ENCODE assay signal across 8 cellular contexts in the genomic region with DNA sequence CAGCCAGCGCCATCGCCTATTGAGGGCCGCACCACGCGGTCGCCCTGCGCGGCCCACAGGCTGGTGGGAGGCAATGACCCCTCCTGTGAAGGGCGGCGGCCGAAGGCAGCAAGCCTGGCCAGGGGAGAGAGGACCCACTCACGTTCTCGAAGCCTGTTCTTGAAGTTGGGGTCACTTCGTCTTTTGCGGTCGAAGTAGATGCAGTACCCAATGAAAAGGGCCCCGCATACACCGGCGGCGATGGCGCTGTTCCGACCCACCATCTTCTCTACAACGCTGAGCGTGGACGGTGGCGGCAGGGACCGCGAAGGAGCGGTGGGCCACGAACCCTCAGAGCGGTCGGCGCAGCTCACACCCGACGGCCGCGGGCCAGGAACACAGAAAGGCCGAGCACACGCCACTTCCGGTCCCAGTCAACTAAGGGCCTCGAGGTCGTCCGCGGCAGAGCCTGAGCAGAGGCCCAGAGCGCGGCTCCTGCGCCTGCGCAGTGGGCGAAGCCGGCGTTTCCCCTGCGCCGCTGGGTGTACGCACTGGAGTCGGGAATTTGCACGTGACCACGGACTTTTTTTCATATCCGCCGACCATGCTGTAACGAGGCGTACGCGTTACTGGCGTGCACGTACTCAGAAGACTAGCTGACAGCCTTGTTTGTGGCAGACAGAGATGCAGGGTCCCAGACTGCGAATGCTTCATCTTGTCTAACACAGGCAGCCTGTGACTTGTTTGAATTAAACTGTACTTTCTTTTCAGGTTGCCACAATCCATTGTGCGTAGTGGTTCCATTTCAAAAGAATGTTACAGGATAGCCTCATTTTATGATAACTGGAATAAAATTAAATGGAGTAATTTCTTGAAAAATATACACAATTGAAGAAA. TPM values are rescaled to one million over a fixed set of nuclear protein-coding genes. Genes with fewer than 3 reads are reported as not detected.
A peak's percentile ranks its signal among the peaks of the same experiment; 100 is the strongest.
DNase-seq lines count a peak whose midpoint lies in the region; ATAC-seq and TF ChIP-seq lines count a peak whose summit lies in the region.

TOMM20 (minus strand) TSS at position 385 of the 876 bp plus-strand sequence; CDS start at position 263, 122 bp downstream.

- TF ChIP-seq CTCF in DOHH2 (IDR thresholded peaks at IDR 0.05; ENCODE audit: low read depth, low read length, poor library complexity, severe bottlenecking) (no peak), fibroblast of lung (conservative IDR thresholded peaks at IDR 0.05 in 1 of 2, IDR thresholded peaks at IDR 0.05 in 1 of 2; ENCODE audit: low read depth in 1 of 2, low read length in 2 of 2) (no peak)

- H2AFZ ChIP-seq in GM23248 (peak within 1 kb of the TSS; percentile 93), fibroblast of lung (ENCODE audit: low read length) (peak within 1 kb of the TSS; percentile 95)

- H3K9me2 ChIP-seq in DOHH2 (replicated peaks; ENCODE audit: control insufficient read depth, low read length), result no peaks in the 10 kb centered on the region
- no peaks in the 10 kb centered on the region for H3K9me2 ChIP-seq in GM23248 (ENCODE audit: insufficient read depth)

- H3K36me3 ChIP-seq in DOHH2 (ENCODE audit: control insufficient read depth, low read length) (peaks cover 68% of the 10 kb centered on the region), GM23248 (ENCODE audit: low read depth) (no peaks in the 10 kb centered on the region; the same call in 1 of the 2 replicates), fibroblast of lung (ENCODE audit: control insufficient read depth, insufficient read depth, low read length) (peaks cover 8% of the 10 kb centered on the region)

- H3K79me2 ChIP-seq in DOHH2 (ENCODE audit: control insufficient read depth, low read length), result peaks cover 52% of the 10 kb centered on the region
- peaks cover 50% of the 10 kb centered on the region for H3K79me2 ChIP-seq in GM23248 (ENCODE audit: insufficient read depth)
- peaks cover 49% of the 10 kb centered on the region for H3K79me2 ChIP-seq in fibroblast of lung (ENCODE audit: control insufficient read depth, insufficient read depth, low read length)

- H3K9ac ChIP-seq in GM23248 (peak within 1 kb of the TSS; percentile 96), fibroblast of lung (ENCODE audit: insufficient read depth, low read length) (peak within 1 kb of the TSS; percentile 99)

- POLR2A ChIA-PET in naive thymus-derived CD8-positive, alpha-beta T cell (lab: Charles Lee), result interaction anchor here (0.6 to 4.1 kb wide), 10 partner anchors 10 to 650 kb away, joined by 3 to 24 read pairs (median 3); partner anchors contain the start of genes ARID4B, B3GALNT2, GGPS1 and RBM34

- peak within 1 kb of the TSS; percentile 99 for H3K4me3 Mint-ChIP-seq in activated T-helper 1 cell treated with anti-CD3 and anti-CD28 coated beads, Interleukin-12 subunit alpha, Interleukin-12 subunit beta, Interleukin-2, Interleukin-4 antibody, amounts not matched to agents 30 ng/mL and 10 ng/mL and 1 ng/mL, durations not matched to agents 14 hours and 24 hours and 36 hours
- peak within 1 kb of the TSS; percentile 86 to 98 (median 96) for H3K4me3 Mint-ChIP-seq in naive thymus-derived CD8-positive, alpha-beta T cell

- DNase-seq in GM23248, result peak; percentile 98
- DNase-seq in Kasumi-1 (lab: John Stamatoyannopoulos, UW), result peak; percentile 96
- DNase-seq in RPMI7951 (ENCODE audit: low read depth), result peak; percentile 97
- peak; percentile 94 for DNase-seq in activated T-helper 1 cell treated with anti-CD3 and anti-CD28 coated beads, Interleukin-12 subunit alpha, Interleukin-12 subunit beta, Interleukin-2, Interleukin-4 antibody, amounts not matched to agents 30 ng/mL and 10 ng/mL and 1 ng/mL, durations not matched to agents 14 hours and 24 hours and 36 hours (ENCODE audit: low spot score)
- peak; percentile 97 to 98 for DNase-seq in fibroblast of lung (ENCODE audit: low read depth in 2 of 2)
- DNase-seq in naive thymus-derived CD8-positive, alpha-beta T cell, result peak; percentile 90 to 97 (median 94)
- DNase-seq in stimulated activated naive CD4-positive, alpha-beta T cell (lab: John Stamatoyannopoulos, UW), result peak; percentile 85 to 96 (median 94)

- 2% methylated on average over 59 to 63 of the region's 67 CpGs for WGBS in GM23248 (ENCODE audit: low coverage in 1 of 2, low lambda C conversion rate in 2 of 2, missing lambda C conversion rate in 2 of 2), 2 experiments

- H3K36me3 Mint-ChIP-seq in activated T-helper 1 cell treated with anti-CD3 and anti-CD28 coated beads, Interleukin-12 subunit alpha, Interleukin-12 subunit beta, Interleukin-2, Interleukin-4 antibody, amounts not matched to agents 30 ng/mL and 10 ng/mL and 1 ng/mL, durations not matched to agents 14 hours and 24 hours and 36 hours (ENCODE audit: low read depth), result peaks cover 42% of the 10 kb centered on the region
- H3K36me3 Mint-ChIP-seq in naive thymus-derived CD8-positive, alpha-beta T cell, result peaks cover 0 to 44% (median 7%) of the 10 kb centered on the region in 3 donors

- H3K27me3 ChIP-seq in DOHH2 (ENCODE audit: control insufficient read depth, low read length), result no peaks in the 10 kb centered on the region
- no peaks in the 10 kb centered on the region for H3K27me3 ChIP-seq in GM23248 (replicated peaks; ENCODE audit: insufficient read depth)
- no peaks in the 10 kb centered on the region for H3K27me3 ChIP-seq in fibroblast of lung (ENCODE audit: control insufficient read depth, insufficient read depth, low read length)

- no peaks in the 10 kb centered on the region for H3K9me3 ChIP-seq in DOHH2 (ENCODE audit: control insufficient read depth, insufficient read depth, low read length)
- no peaks in the 10 kb centered on the region for H3K9me3 ChIP-seq in GM23248 (ENCODE audit: low read depth)
- H3K9me3 ChIP-seq in fibroblast of lung (ENCODE audit: control insufficient read depth, insufficient read depth, low read depth, low read length), result no peaks in the 10 kb centered on the region

- no peaks in the 10 kb centered on the region for H3K9me3 Mint-ChIP-seq in activated T-helper 1 cell treated with anti-CD3 and anti-CD28 coated beads, Interleukin-12 subunit alpha, Interleukin-12 subunit beta, Interleukin-2, Interleukin-4 antibody, amounts not matched to agents 30 ng/mL and 10 ng/mL and 1 ng/mL, durations not matched to agents 14 hours and 24 hours and 36 hours
- H3K9me3 Mint-ChIP-seq in naive thymus-derived CD8-positive, alpha-beta T cell, result no peaks in the 10 kb centered on the region

- H3K4me3 ChIP-seq in DOHH2 (ENCODE audit: low read length) (peak within 1 kb of the TSS; percentile 93), GM23248 (peak within 1 kb of the TSS; percentile 79), fibroblast of lung (replicated peaks in 1 of 4; ENCODE audit: control extremely low read depth in 1 of 4, insufficient read depth in 1 of 4, low read depth in 3 of 4, low read length in 4 of 4) (peak within 1 kb of the TSS; percentile 82 to 100 (median 99))

- H3K4me1 ChIP-seq in DOHH2 (ENCODE audit: control insufficient read depth, low read length) (peaks cover 26% of the 10 kb centered on the region), GM23248 (ENCODE audit: insufficient read depth) (peaks cover 18% of the 10 kb centered on the region; the same call in 1 of the 2 replicates), fibroblast of lung (ENCODE audit: control insufficient read depth, extremely low read depth, insufficient read depth, low read length) (no peaks in the 10 kb centered on the region)

- H3K27ac ChIP-seq in DOHH2 (ENCODE audit: low read depth, low read length) (peak within 1 kb of the TSS; percentile 65), GM23248 (peak within 1 kb of the TSS; percentile 85), fibroblast of lung (ENCODE audit: insufficient read depth, low read length) (peak within 1 kb of the TSS; percentile 100)

- in situ Hi-C loops in GM23248 (cut with MboI), result no loop called here

- H3F3A ChIP-seq in DOHH2 (ENCODE audit: control insufficient read depth, insufficient read depth), result peaks cover 18% of the 10 kb centered on the region
- H3F3A ChIP-seq in GM23248 (ENCODE audit: insufficient read depth), result peaks cover 29% of the 10 kb centered on the region

- H3K27ac Mint-ChIP-seq in activated T-helper 1 cell treated with anti-CD3 and anti-CD28 coated beads, Interleukin-12 subunit alpha, Interleukin-12 subunit beta, Interleukin-2, Interleukin-4 antibody, amounts not matched to agents 30 ng/mL and 10 ng/mL and 1 ng/mL, durations not matched to agents 14 hours and 24 hours and 36 hours, result peak within 1 kb of the TSS; percentile 94
- H3K27ac Mint-ChIP-seq in naive thymus-derived CD8-positive, alpha-beta T cell, result peak within 1 kb of the TSS; percentile 95 to 99 (median 98)

- peaks cover 45% of the 10 kb centered on the region for H3K4me1 Mint-ChIP-seq in activated T-helper 1 cell treated with anti-CD3 and anti-CD28 coated beads, Interleukin-12 subunit alpha, Interleukin-12 subunit beta, Interleukin-2, Interleukin-4 antibody, amounts not matched to agents 30 ng/mL and 10 ng/mL and 1 ng/mL, durations not matched to agents 14 hours and 24 hours and 36 hours (ENCODE audit: low read depth)
- peaks cover 13 to 48% (median 44%) of the 10 kb centered on the region in 4 donors for H3K4me1 Mint-ChIP-seq in naive thymus-derived CD8-positive, alpha-beta T cell

- peaks cover 21% of the 10 kb centered on the region for H4K20me1 ChIP-seq in DOHH2 (ENCODE audit: control insufficient read depth, insufficient read depth, low read depth, low read length)
- H4K20me1 ChIP-seq in GM23248 (ENCODE audit: insufficient read depth), result peaks cover 8% of the 10 kb centered on the region; the same call in 1 of the 2 replicates
- peaks cover 2% of the 10 kb centered on the region for H4K20me1 ChIP-seq in fibroblast of lung (ENCODE audit: control insufficient read depth, extremely low read depth, insufficient read depth, low read length)

- H3K4me2 ChIP-seq in DOHH2 (ENCODE audit: low read length), result peak within 1 kb of the TSS; percentile 72
- H3K4me2 ChIP-seq in GM23248 (ENCODE audit: unreplicated experiment), result peak within 1 kb of the TSS; percentile 95
- peak within 1 kb of the TSS; percentile 74 for H3K4me2 ChIP-seq in fibroblast of lung (ENCODE audit: extremely low read depth, insufficient read depth, low read length)

- no peaks in the 10 kb centered on the region for H3K27me3 Mint-ChIP-seq in activated T-helper 1 cell treated with anti-CD3 and anti-CD28 coated beads, Interleukin-12 subunit alpha, Interleukin-12 subunit beta, Interleukin-2, Interleukin-4 antibody, amounts not matched to agents 30 ng/mL and 10 ng/mL and 1 ng/mL, durations not matched to agents 14 hours and 24 hours and 36 hours (ENCODE audit: insufficient read depth)
- no peaks in the 10 kb centered on the region for H3K27me3 Mint-ChIP-seq in naive thymus-derived CD8-positive, alpha-beta T cell

- ATAC-seq in naive thymus-derived CD8-positive, alpha-beta T cell, result peak; percentile 89 to 91

- intact Hi-C loops in activated T-helper 1 cell treated with anti-CD3 and anti-CD28 coated beads, Interleukin-12 subunit alpha, Interleukin-12 subunit beta, Interleukin-2, Interleukin-4 antibody, amounts not matched to agents 30 ng/mL and 10 ng/mL and 1 ng/mL, durations not matched to agents 14 hours and 24 hours and 36 hours (cut with micrococcal nuclease), result loop anchor here (1.0 to 10.0 kb wide), 8 partner anchors 24 to 755 kb away; partner anchors contain the start of genes ARID4B, B3GALNT2, COA6 and GGPS1

RNA-seq across cellular contexts. Expression of gene TOMM20, which starts in this region (rescaled TPM):
- 85.0 and 103 TPM in 2 replicates for total RNA-seq in GM23248 (2014; rRNA removed; shearing (Covaris generic))
- polyA plus RNA-seq in GM23248 (2016; fragmentation: Nextera tagmentation; extraction: Ambion mirVana), result 74.9 and 75.7 TPM in 2 replicates
- total RNA-seq in RPMI7951 (2014; rRNA removed; shearing (Covaris generic)), result 68.8 and 74.9 TPM in 2 replicates
- 112 and 137 TPM in 2 replicates for total RNA-seq in activated T-helper 1 cell treated with anti-CD3 and anti-CD28 coated beads, Interleukin-12 subunit alpha, Interleukin-12 subunit beta, Interleukin-2, Interleukin-4 antibody, amounts not matched to agents 30 ng/mL and 10 ng/mL and 1 ng/mL, durations not matched to agents 14 hours and 24 hours and 36 hours
- total RNA-seq in fibroblast of lung, result 85.5 and 92.7 TPM in 2 replicates
- 95.1 and 111 TPM in 2 replicates for polyA plus RNA-seq in fibroblast of lung
- polyA plus RNA-seq in fibroblast of lung (2012), result 97.4 and 104 TPM in 2 replicates
- polyA minus RNA-seq in fibroblast of lung (ENCODE audit: low replicate concordance), result 23.2 and 53.4 TPM in 2 replicates
- 100 to 1,000 TPM; 104 to 111 TPM for total RNA-seq in naive thymus-derived CD8-positive, alpha-beta T cell
- polyA plus RNA-seq in naive thymus-derived CD8-positive, alpha-beta T cell, result 10 to 100 TPM; 56.6 to 67.0 (median 60.7) TPM

Comparison
In these comparisons a context has a peak if more than half of its experiments do, and no peak if none do; other contexts are left out.
1. Peak in every context shown above with its lines: DNase-seq, ATAC-seq, H3K4me3 ChIP-seq and H3K27ac ChIP-seq.